ENCODE assay signal across 21 cellular contexts in the genomic region with DNA sequence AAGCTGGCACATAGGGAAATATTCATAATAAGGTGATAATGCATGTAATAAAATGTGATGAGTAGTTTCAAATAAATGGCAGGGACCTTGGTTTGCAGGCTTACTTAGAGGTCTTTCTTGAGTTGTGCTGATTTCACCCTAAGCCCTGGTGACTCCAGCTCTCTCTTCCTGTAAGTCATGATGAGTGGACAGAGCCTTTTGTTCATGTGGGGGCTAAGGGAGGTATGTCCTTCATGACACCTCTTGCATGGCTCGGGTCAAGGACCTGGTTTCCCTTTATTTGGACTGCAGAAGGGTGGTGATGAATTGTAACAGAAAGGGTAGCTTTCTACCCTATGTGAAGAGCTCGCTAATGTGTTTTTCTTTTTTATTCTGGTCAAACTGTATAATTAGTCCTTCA.
A peak's percentile ranks its signal among the peaks of the same experiment; 100 is the strongest.
DNase-seq lines count a peak whose midpoint lies in the region; ATAC-seq and TF ChIP-seq lines count a peak whose summit lies in the region.
"Had no signal": no experiment of that assay in that cellular context is flagged by ENCODE, and none has a peak within 500 bp of the region (broad histone marks: within the 10 kb centered on the region; RNA-seq: fewer than 3 reads in every experiment).

No MANE protein-coding gene starts in this region.

- H3K36me3 Mint-ChIP-seq in HFFc6 (ENCODE audit: low read depth): peaks cover 28% of the 10 kb centered on the region
- H3K36me3 Mint-ChIP-seq in neural crest cell (ENCODE audit: low read depth): peaks cover 27% of the 10 kb centered on the region
- H3K36me3 Mint-ChIP-seq in stimulated activated memory B cell treated with anti-CD40 and anti-IgM and Interleukin-4, amounts not matched to agents 10 μg/mL and 1 μg/mL and 100 μg/mL, for 72 hours: no peaks in the 10 kb centered on the region
- H3K36me3 Mint-ChIP-seq: naive B cell had no signal

- H3K27me3 Mint-ChIP-seq in HFFc6 (ENCODE audit: insufficient read depth) (peaks cover 1% of the 10 kb centered on the region), neural crest cell (ENCODE audit: low read depth) (no peaks in the 10 kb centered on the region)
- H3K27me3 Mint-ChIP-seq in stimulated activated memory B cell treated with anti-CD40 and anti-IgM and Interleukin-4, amounts not matched to agents 10 μg/mL and 1 μg/mL and 100 μg/mL, for 72 hours: no peaks in the 10 kb centered on the region
- H3K27me3 Mint-ChIP-seq: activated CD4-positive, alpha-beta memory T cell treated with anti-CD3 and anti-CD28 coated beads, Interleukin-2, amount 10 ng/mL, durations not matched to agents 7 days and 5 days; naive B cell had no signal

- ATAC-seq in stimulated activated memory B cell treated with anti-CD40 and anti-IgM and Interleukin-4, amounts not matched to agents 10 μg/mL and 1 μg/mL and 100 μg/mL, for 72 hours: no peak

- H3K9me3 Mint-ChIP-seq in HFFc6 (no peaks in the 10 kb centered on the region), neural crest cell (no peaks in the 10 kb centered on the region)
- H3K9me3 Mint-ChIP-seq in stimulated activated memory B cell treated with anti-CD40 and anti-IgM and Interleukin-4, amounts not matched to agents 10 μg/mL and 1 μg/mL and 100 μg/mL, for 72 hours: no peaks in the 10 kb centered on the region
- H3K9me3 Mint-ChIP-seq: activated CD4-positive, alpha-beta memory T cell treated with anti-CD3 and anti-CD28 coated beads, Interleukin-2, amount 10 ng/mL, durations not matched to agents 7 days and 5 days; naive B cell had no signal

- TF ChIP-seq CTCF in HFFc6 (IDR thresholded peaks at IDR 0.05) (no peak), neural crest cell (conservative IDR thresholded peaks at IDR 0.05) (no peak)

- H3K4me1 Mint-ChIP-seq in HFFc6 (ENCODE audit: low read depth) (peaks cover 31% of the 10 kb centered on the region), neural crest cell (peaks cover 19% of the 10 kb centered on the region)
- H3K4me1 Mint-ChIP-seq in stimulated activated memory B cell treated with anti-CD40 and anti-IgM and Interleukin-4, amounts not matched to agents 10 μg/mL and 1 μg/mL and 100 μg/mL, for 72 hours: peaks cover 8% of the 10 kb centered on the region

- no peak for DNase-seq in HFFc6
- DNase-seq in NCI-H69 (lab: John Stamatoyannopoulos, UW): peak; percentile 61
- DNase-seq in dermis blood vessel endothelial cell: peak; percentile 66
- DNase-seq in neural crest cell (ENCODE audit: low read depth, low spot score): no peak
- no peak for DNase-seq in cerebellar cortex (ENCODE audit: low spot score)
- no peak for DNase-seq in activated effector memory CD4-positive, alpha-beta T cell treated with anti-CD3 and anti-CD28 coated beads, Interleukin-2, amount 50 U/mL, for 16 hours
- DNase-seq: activated CD4-positive, alpha-beta memory T cell treated with anti-CD3 and anti-CD28 coated beads, Interleukin-2, amount 10 ng/mL, durations not matched to agents 7 days and 5 days; activated CD8-positive, alpha-beta memory T cell treated with anti-CD3 and anti-CD28 coated beads, Interleukin-2, amount 50 U/mL, for 48 hours; activated naive CD4-positive, alpha-beta T cell treated with anti-CD3 and anti-CD28 coated beads, Interleukin-2, amount 50 U/mL, for 16 hours; amygdala; DMS53; GF-D8; glutamatergic neuron; H7; islet precursor cell; naive B cell; NCI-H146; NCI-H524 treated with DMSO at 0.1 percent for 48 hours; substantia nigra; upper lobe of left lung had no signal

- no peak overlapping the region for H3K4me3 Mint-ChIP-seq in HFFc6
- H3K4me3 Mint-ChIP-seq in neural crest cell: no peak overlapping the region
- H3K4me3 Mint-ChIP-seq in stimulated activated memory B cell treated with anti-CD40 and anti-IgM and Interleukin-4, amounts not matched to agents 10 μg/mL and 1 μg/mL and 100 μg/mL, for 72 hours: no peak overlapping the region
- H3K4me3 Mint-ChIP-seq: activated CD4-positive, alpha-beta memory T cell treated with anti-CD3 and anti-CD28 coated beads, Interleukin-2, amount 10 ng/mL, durations not matched to agents 7 days and 5 days had no signal

- peak overlapping the region; percentile 58; the same call in 1 of the 2 replicates for H3K27ac Mint-ChIP-seq in HFFc6
- H3K27ac Mint-ChIP-seq in neural crest cell (ENCODE audit: unreplicated experiment): peak overlapping the region; percentile 92
- no peak overlapping the region for H3K27ac Mint-ChIP-seq in stimulated activated memory B cell treated with anti-CD40 and anti-IgM and Interleukin-4, amounts not matched to agents 10 μg/mL and 1 μg/mL and 100 μg/mL, for 72 hours
- H3K27ac Mint-ChIP-seq: activated CD4-positive, alpha-beta memory T cell treated with anti-CD3 and anti-CD28 coated beads, Interleukin-2, amount 10 ng/mL, durations not matched to agents 7 days and 5 days had no signal

Comparison
In these comparisons a context has a peak if more than half of its experiments do, and no peak if none do; other contexts are left out.
1. DNase-seq: peak in NCI-H69 (single experiment) and dermis blood vessel endothelial cell (single experiment); none in HFFc6 (single experiment), neural crest cell (single experiment), cerebellar cortex (single experiment) and activated effector memory CD4-positive, alpha-beta T cell treated with anti-CD3 and anti-CD28 coated beads, Interleukin-2, amount 50 U/mL, for 16 hours (single experiment).